In genomic region chr20:325889-326644, GRCh38 we compare ENCODE assay signal across 8 cellular contexts. TPM values are rescaled to one million over a fixed set of nuclear protein-coding genes. Genes with fewer than 3 reads are reported as not detected.
DNase-seq lines count a peak whose midpoint lies in the region; ATAC-seq and TF ChIP-seq lines count a peak whose summit lies in the region.

No MANE protein-coding gene starts in this region.

- H3K36me3 Mint-ChIP-seq in mesothelial cell of epicardium: peaks cover 4% of the 10 kb centered on the region

- H3K9me3 Mint-ChIP-seq in mesothelial cell of epicardium: no peaks in the 10 kb centered on the region
- H3K9me3 Mint-ChIP-seq in stimulated activated naive CD8-positive, alpha-beta T cell treated with anti-CD3 and anti-CD28 coated beads, Interleukin-15, amount 100 ng/mL, for 72 hours: no peaks in the 10 kb centered on the region

- peak overlapping the region; percentile 67 for H3K4me3 ChIP-seq in HFF-Myc (replicated peaks; ENCODE audit: low read depth, low read length)
- peak overlapping the region; percentile 67 for H3K4me3 ChIP-seq in epithelial cell of esophagus (ENCODE audit: low read length)

- DNase-seq in DMS 273 treated with DMSO at 0.1 percent for 48 hours (lab: John Stamatoyannopoulos, UW): peak; percentile 49
- no peak for DNase-seq in HFF-Myc (ENCODE audit: extremely low read depth, low read depth)
- peak; percentile 68 for DNase-seq in NCI-H510A (lab: John Stamatoyannopoulos, UW)
- peak; percentile 51 for DNase-seq in activated CD8-positive, alpha-beta memory T cell treated with anti-CD3 and anti-CD28 coated beads, Interleukin-2, amount 50 U/mL, for 4 hours
- peak; percentile 69 for DNase-seq in epithelial cell of esophagus (ENCODE audit: low read depth)
- peak; percentile 60 to 77 for DNase-seq in mesothelial cell of epicardium (ENCODE audit: low spot score in 2 of 2, unreplicated experiment in 2 of 2)
- DNase-seq in stimulated activated naive CD8-positive, alpha-beta T cell treated with anti-CD3 and anti-CD28 coated beads, Interleukin-15, amount 100 ng/mL, for 72 hours: peak; percentile 63 to 73

- H3K27ac Mint-ChIP-seq in mesothelial cell of epicardium: peak overlapping the region; percentile 94
- H3K27ac Mint-ChIP-seq in stimulated activated naive CD8-positive, alpha-beta T cell treated with anti-CD3 and anti-CD28 coated beads, Interleukin-15, amount 100 ng/mL, for 72 hours: peak overlapping the region; percentile 72 to 76

- peaks cover 46% of the 10 kb centered on the region for H3K4me1 Mint-ChIP-seq in mesothelial cell of epicardium
- peaks cover 47% of the 10 kb centered on the region for H3K4me1 Mint-ChIP-seq in stimulated activated naive CD8-positive, alpha-beta T cell treated with anti-CD3 and anti-CD28 coated beads, Interleukin-15, amount 100 ng/mL, for 72 hours

- H3K4me3 Mint-ChIP-seq in mesothelial cell of epicardium: peak overlapping the region; percentile 89
- peak overlapping the region; percentile 91 to 95 for H3K4me3 Mint-ChIP-seq in stimulated activated naive CD8-positive, alpha-beta T cell treated with anti-CD3 and anti-CD28 coated beads, Interleukin-15, amount 100 ng/mL, for 72 hours

- ATAC-seq in stimulated activated naive CD8-positive, alpha-beta T cell treated with anti-CD3 and anti-CD28 coated beads, Interleukin-15, amount 100 ng/mL, for 72 hours: peak; percentile 1
- no peak for ATAC-seq in GM21367 (IDR thresholded peaks at IDR 0.05; ENCODE audit: unreplicated experiment)

- TF ChIP-seq CTCF in HFF-Myc (IDR thresholded peaks at IDR 0.05; ENCODE audit: low read depth, low read length, missing control alignments): no peak
- TF ChIP-seq CTCF in epithelial cell of esophagus (IDR thresholded peaks at IDR 0.05; ENCODE audit: insufficient read depth, low read depth, low read length, missing control alignments): no peak
- no peak for TF ChIP-seq CTCF in mesothelial cell of epicardium (IDR thresholded peaks at IDR 0.05; ENCODE audit: unreplicated experiment)

- no peaks in the 10 kb centered on the region for H3K27me3 Mint-ChIP-seq in mesothelial cell of epicardium (ENCODE audit: low read depth)
- H3K27me3 Mint-ChIP-seq in stimulated activated naive CD8-positive, alpha-beta T cell treated with anti-CD3 and anti-CD28 coated beads, Interleukin-15, amount 100 ng/mL, for 72 hours: no peaks in the 10 kb centered on the region

RNA-seq across cellular contexts. Expression of gene SOX12, which starts 0.7 kb away (rescaled TPM):
- 65.9 to 67.0 TPM (median 66.8 TPM) in 3 replicates for total RNA-seq in mesothelial cell of epicardium

RNA-seq across cellular contexts. Expression of gene NRSN2, which starts 20.8 kb away (rescaled TPM):
- total RNA-seq in mesothelial cell of epicardium: 41.0 to 46.2 TPM (median 41.2 TPM) in 3 replicates

RNA-seq across cellular contexts. Expression of gene ZCCHC3, which starts 28.7 kb away (rescaled TPM):
- total RNA-seq in mesothelial cell of epicardium: 40.2 to 40.8 TPM (median 40.5 TPM) in 3 replicates

RNA-seq across cellular contexts. Expression of gene C20orf96, which starts 35.5 kb away (rescaled TPM):
- 52.3 to 58.1 TPM (median 52.8 TPM) in 3 replicates for total RNA-seq in mesothelial cell of epicardium

RNA-seq across cellular contexts. Expression of gene TRIB3, which starts 54.5 kb away (rescaled TPM):
- total RNA-seq in mesothelial cell of epicardium: 3.6 to 3.9 TPM (median 3.8 TPM) in 3 replicates
